Comparison of ENCODE assay signal across 21 cellular contexts in genomic region chr7:22216309-22216708, GRCh38.
DNase-seq lines count a peak whose midpoint lies in the region; ATAC-seq and TF ChIP-seq lines count a peak whose summit lies in the region.
"Had no signal": no experiment of that assay in that cellular context is flagged by ENCODE, and none has a peak within 500 bp of the region (broad histone marks: within the 10 kb centered on the region; RNA-seq: fewer than 3 reads in every experiment).

No MANE protein-coding gene starts in this region.

- H3K9me3 ChIP-seq in gastroesophageal sphincter (no peaks in the 10 kb centered on the region), parathyroid adenoma (ENCODE audit: control insufficient read depth, low read length) (no peaks in the 10 kb centered on the region), tibial nerve (no peaks in the 10 kb centered on the region)
- H3K9me3 ChIP-seq: adrenal gland, breast epithelium, pancreas had no signal

- TF ChIP-seq POLR2A in gastroesophageal sphincter (IDR thresholded peaks at IDR 0.05), result no peak
- TF ChIP-seq POLR2A in tibial nerve (IDR thresholded peaks at IDR 0.05), result no peak

- H3K4me1 ChIP-seq in gastroesophageal sphincter (peaks cover 0 to 6% (median 0%) of the 10 kb centered on the region in 3 donors), parathyroid adenoma (peaks cover 40% of the 10 kb centered on the region), tibial nerve (peaks cover 0 to 82% (median 20%) of the 10 kb centered on the region in 4 donors)
- H3K4me1 ChIP-seq: breast epithelium had no signal

- no peak for ATAC-seq in gastroesophageal sphincter
- ATAC-seq: activated CD4-positive, alpha-beta T cell treated with anti-CD3 and anti-CD28 coated beads for 36 hours; activated T-cell treated with anti-CD3 and anti-CD28 coated beads, Interleukin-2, amount 50 U/mL, for 72 hours; sciatic nerve had no signal

- H3K4me3 ChIP-seq in gastroesophageal sphincter (no peak overlapping the region), parathyroid adenoma (ENCODE audit: low read depth, low read length) (no peak overlapping the region), tibial nerve (no peak overlapping the region)
- H3K4me3 ChIP-seq: pancreas had no signal

- TF ChIP-seq EP300 in gastroesophageal sphincter (IDR thresholded peaks at IDR 0.05) (no peak), tibial nerve (IDR thresholded peaks at IDR 0.05) (no peak)

- H3K27me3 ChIP-seq in gastroesophageal sphincter, result peaks cover 7% of the 10 kb centered on the region
- H3K27me3 ChIP-seq in parathyroid adenoma (ENCODE audit: control insufficient read depth, insufficient read depth, low read length), result no peaks in the 10 kb centered on the region
- no peaks in the 10 kb centered on the region for H3K27me3 ChIP-seq in tibial nerve
- H3K27me3 ChIP-seq: adrenal gland, breast epithelium, pancreas had no signal

- H3K36me3 ChIP-seq in gastroesophageal sphincter (no peaks in the 10 kb centered on the region), parathyroid adenoma (ENCODE audit: control insufficient read depth, insufficient read depth, low read length) (no peaks in the 10 kb centered on the region), tibial nerve (no peaks in the 10 kb centered on the region)
- H3K36me3 ChIP-seq: adrenal gland, breast epithelium, pancreas had no signal

- peak overlapping the region; percentile 22 for H3K9ac ChIP-seq in parathyroid adenoma

- H3K27ac ChIP-seq in cingulate gyrus (ENCODE audit: low read depth, low read length) (peak overlapping the region; percentile 94), gastroesophageal sphincter (peak overlapping the region in 3 of 4 donors; percentile 5 to 51 (median 39)), parathyroid adenoma (peak overlapping the region; percentile 94), tibial nerve (peak overlapping the region; percentile 42 to 88 (median 78))
- H3K27ac ChIP-seq: breast epithelium, pancreas had no signal

- WGBS in gastroesophageal sphincter (ENCODE audit: low coverage in 1 of 2), 2 donors, result 57 to 83% methylated on average over 1 of the region's 1 CpG
- 54 to 55% methylated on average over 1 of the region's 1 CpG for WGBS in tibial nerve, 2 donors

- DNase-seq in tibial nerve (ENCODE audit: low spot score in 2 of 2), result no peak
- no peak for DNase-seq in AG08395 (ENCODE audit: low spot score)
- no peak for DNase-seq in COLO829 (ENCODE audit: low spot score)
- no peak for DNase-seq in GM19238 (ENCODE audit: insufficient read length, low spot score)
- DNase-seq: activated CD4-positive, alpha-beta T cell treated with anti-CD3 and anti-CD28 coated beads for 36 hours; activated naive CD4-positive, alpha-beta T cell treated with Interleukin-2 at 50 U/mL for 16 hours; activated T-cell treated with anti-CD3 and anti-CD28 coated beads, Interleukin-2, amount 50 U/mL, for 72 hours; adrenal gland; H9; head of caudate nucleus; NCI-H1048; NCI-H1694 treated with DMSO at 0.1 percent for 48 hours; NCI-H526; nephron progenitor cell; pancreas; stimulated activated CD8-positive, alpha-beta memory T cell treated with anti-CD3 and anti-CD28 coated beads, Interleukin-4, amount 100 ng/mL, for 48 hours had no signal

- no peak overlapping the region for H2AFZ ChIP-seq in parathyroid adenoma

- peak overlapping the region; percentile 1 for H3K4me2 ChIP-seq in parathyroid adenoma (ENCODE audit: low read length)

- TF ChIP-seq CTCF in gastroesophageal sphincter (IDR thresholded peaks at IDR 0.05) (no peak), parathyroid adenoma (IDR thresholded peaks at IDR 0.05) (no peak), tibial nerve (IDR thresholded peaks at IDR 0.05) (no peak)

- H3K79me2 ChIP-seq in parathyroid adenoma, result peaks cover 67% of the 10 kb centered on the region

Comparison
In these comparisons a context has a peak if more than half of its experiments do, and no peak if none do; other contexts are left out.
1. H3K27ac ChIP-seq: peak in every context shown above with its lines; median percentile 94 in cingulate gyrus; 94 in parathyroid adenoma; 78 in tibial nerve; 39 in gastroesophageal sphincter.